ENCODE assay signal across 18 cellular contexts in genomic region chr15:48343865-48344264, GRCh38. TPM values are rescaled to one million over a fixed set of nuclear protein-coding genes. Genes with fewer than 3 reads are reported as not detected.
DNase-seq lines count a peak whose midpoint lies in the region; ATAC-seq, FAIRE-seq and TF ChIP-seq lines count a peak whose summit lies in the region.
"Had no signal": no experiment of that assay in that cellular context is flagged by ENCODE, and none has a peak within 500 bp of the region (broad histone marks: within the 10 kb centered on the region; RNA-seq: fewer than 3 reads in every experiment).

No MANE protein-coding gene starts in this region.

- no peak for TF ChIP-seq EP300 in K562 (IDR thresholded peaks at IDR 0.05; ENCODE audit: low read length)

- peaks cover 4% of the 10 kb centered on the region for H3K4me1 Mint-ChIP-seq in activated naive CD8-positive, alpha-beta T cell treated with anti-CD3 and anti-CD28 coated beads for 36 hours
- peaks cover 6% of the 10 kb centered on the region for H3K4me1 Mint-ChIP-seq in activated naive CD8-positive, alpha-beta T cell treated with anti-CD3 and anti-CD28 coated beads, Interleukin-2, amount 50 U/mL, for 24 hours
- peaks cover 4% of the 10 kb centered on the region for H3K4me1 Mint-ChIP-seq in activated T-cell treated with anti-CD3 and anti-CD28 coated beads, Interleukin-2, amount 50 U/mL, for 24 hours (ENCODE audit: low read depth)

- FAIRE-seq in K562 (lab: Jason Lieb, UNC): no peak
- FAIRE-seq: GM12878, H1, HepG2 had no signal

- peaks cover 44% of the 10 kb centered on the region for H3K36me3 ChIP-seq in K562 (ENCODE audit: control insufficient read depth, insufficient read depth, low read length)

- H3K27ac Mint-ChIP-seq in activated naive CD8-positive, alpha-beta T cell treated with anti-CD3 and anti-CD28 coated beads for 36 hours: peak overlapping the region; percentile 57
- no peak overlapping the region for H3K27ac Mint-ChIP-seq in activated naive CD8-positive, alpha-beta T cell treated with anti-CD3 and anti-CD28 coated beads, Interleukin-2, amount 50 U/mL, for 24 hours
- H3K27ac Mint-ChIP-seq in activated T-cell treated with anti-CD3 and anti-CD28 coated beads, Interleukin-2, amount 50 U/mL, for 24 hours: no peak overlapping the region
- H3K27ac Mint-ChIP-seq: B cell had no signal

- no peaks in the 10 kb centered on the region; the same call in 1 of the 2 replicates for H4K20me1 ChIP-seq in K562 (replicated peaks; ENCODE audit: control insufficient read depth, insufficient read depth, low read length)

- CTCF ChIA-PET in K562 (lab: Yijun Ruan, JAX; ENCODE audit: low intra/inter-chr PET ratio): no interaction called here

- H3K27me3 Mint-ChIP-seq in activated naive CD8-positive, alpha-beta T cell treated with anti-CD3 and anti-CD28 coated beads for 36 hours: no peaks in the 10 kb centered on the region
- no peaks in the 10 kb centered on the region for H3K27me3 Mint-ChIP-seq in activated naive CD8-positive, alpha-beta T cell treated with anti-CD3 and anti-CD28 coated beads, Interleukin-2, amount 50 U/mL, for 24 hours
- no peaks in the 10 kb centered on the region for H3K27me3 Mint-ChIP-seq in activated T-cell treated with anti-CD3 and anti-CD28 coated beads, Interleukin-2, amount 50 U/mL, for 24 hours
- H3K27me3 Mint-ChIP-seq: B cell, IgD-negative memory B cell had no signal

- POLR2A ChIA-PET in K562 (lab: Yijun Ruan, JAX): interaction anchor here (0.6 to 0.7 kb wide), 2 partner anchors 9 to 1827 kb away, joined by 3 read pairs; no protein-coding TSS in a partner anchor

- no peak overlapping the region for H3K4me3 Mint-ChIP-seq in activated naive CD8-positive, alpha-beta T cell treated with anti-CD3 and anti-CD28 coated beads for 36 hours
- no peak overlapping the region for H3K4me3 Mint-ChIP-seq in activated naive CD8-positive, alpha-beta T cell treated with anti-CD3 and anti-CD28 coated beads, Interleukin-2, amount 50 U/mL, for 24 hours
- H3K4me3 Mint-ChIP-seq in activated T-cell treated with anti-CD3 and anti-CD28 coated beads, Interleukin-2, amount 50 U/mL, for 24 hours: no peak overlapping the region
- H3K4me3 Mint-ChIP-seq: B cell; CD8-positive, alpha-beta T cell; IgD-negative memory B cell had no signal

- peak; percentile 62; the same call in 1 of the 2 replicates for TF ChIP-seq POLR2A in K562 (conservative IDR thresholded peaks at IDR 0.05)

- no peak overlapping the region for H3K4me2 ChIP-seq in K562 (ENCODE audit: insufficient read depth, low read length)
- H3K4me2 ChIP-seq: BLaER1 treated with 17β-estradiol and CSF1 and Interleukin-3, amounts not matched to agents 10 nM and 100 nM had no signal

- 75% methylated on average over 6 of the region's 6 CpGs for WGBS in K562 (ENCODE audit: insufficient coverage, low coverage, missing lambda C conversion rate)

- H3K27me3 ChIP-seq in K562 (ENCODE audit: control insufficient read depth in 2 of 2, insufficient read depth in 2 of 2, low read length in 2 of 2): no peaks in the 10 kb centered on the region
- H3K27me3 ChIP-seq: BLaER1 treated with 17β-estradiol and CSF1 and Interleukin-3, amounts not matched to agents 10 nM and 100 nM had no signal

- DNase-seq in activated naive CD8-positive, alpha-beta T cell treated with anti-CD3 and anti-CD28 coated beads for 36 hours: no peak
- DNase-seq in activated naive CD8-positive, alpha-beta T cell treated with anti-CD3 and anti-CD28 coated beads, Interleukin-2, amount 50 U/mL, for 24 hours: no peak
- DNase-seq in K562 (ENCODE audit: extremely low read depth in 1 of 4, low spot score in 3 of 4): no peak
- DNase-seq in activated T-cell treated with anti-CD3 and anti-CD28 coated beads, Interleukin-2, amount 50 U/mL, for 24 hours: no peak
- DNase-seq: Calu3; CD8-positive, alpha-beta T cell; DMS79 treated with DMSO at 0.1 percent for 48 hours; EL had no signal

- H3K36me3 Mint-ChIP-seq in activated naive CD8-positive, alpha-beta T cell treated with anti-CD3 and anti-CD28 coated beads for 36 hours: peaks cover 19% of the 10 kb centered on the region
- H3K36me3 Mint-ChIP-seq in activated naive CD8-positive, alpha-beta T cell treated with anti-CD3 and anti-CD28 coated beads, Interleukin-2, amount 50 U/mL, for 24 hours (ENCODE audit: low read depth): peaks cover 49% of the 10 kb centered on the region
- peaks cover 71% of the 10 kb centered on the region for H3K36me3 Mint-ChIP-seq in activated T-cell treated with anti-CD3 and anti-CD28 coated beads, Interleukin-2, amount 50 U/mL, for 24 hours (ENCODE audit: low read depth)

- intact Hi-C loops in K562 (cut with micrococcal nuclease): no loop called here

- no TSS peak for BruUV-seq in K562 (replicated peaks; lab: Mats Ljungman, UMichigan)

- in situ Hi-C loops in K562 (cut with MboI): no loop called here

- no peak for ATAC-seq in activated naive CD8-positive, alpha-beta T cell treated with anti-CD3 and anti-CD28 coated beads, Interleukin-2, amount 50 U/mL, for 24 hours
- ATAC-seq in K562: peak; percentile 50
- no peak for ATAC-seq in GM21447 (IDR thresholded peaks at IDR 0.05; ENCODE audit: unreplicated experiment)
- no peak for ATAC-seq in GM19023 (IDR thresholded peaks at IDR 0.05; ENCODE audit: unreplicated experiment)
- ATAC-seq: CD8-positive, alpha-beta T cell; HepG2 had no signal

- TF ChIP-seq CTCF in K562 (IDR thresholded peaks at IDR 0.05 in 2 of 3, conservative IDR thresholded peaks at IDR 0.05 in 1 of 3; ENCODE audit: insufficient read depth in 2 of 3, low read depth in 1 of 3, low read length in 3 of 3): no peak

- H3K9ac ChIP-seq in K562 (ENCODE audit: insufficient read depth in 1 of 2, low read depth in 2 of 2, low read length in 2 of 2): no peak overlapping the region
- H3K9ac ChIP-seq: BLaER1 treated with 17β-estradiol and CSF1 and Interleukin-3, amounts not matched to agents 10 nM and 100 nM had no signal

- TF ChIP-seq RAD21 in K562 (CRISPR knock-in tag; conservative IDR thresholded peaks at IDR 0.05 in 1 of 2, IDR thresholded peaks at IDR 0.05 in 1 of 2): no peak

- 0 out of 3 replicates have a peak, but pooled peaks cover under 1% of the 10 kb centered on the region for H3K79me2 ChIP-seq in K562 (ENCODE audit: control insufficient read depth, insufficient read depth, low read length)

- no peaks in the 10 kb centered on the region for H3K9me1 ChIP-seq in K562 (ENCODE audit: control insufficient read depth, insufficient read depth, low read length)

- H3K4me1 ChIP-seq in K562 (replicated peaks in 1 of 2; ENCODE audit: control insufficient read depth in 2 of 2, insufficient read depth in 2 of 2, low read length in 2 of 2): no peaks in the 10 kb centered on the region
- H3K4me1 ChIP-seq: BLaER1 treated with 17β-estradiol and CSF1 and Interleukin-3, amounts not matched to agents 10 nM and 100 nM; HAP-1 had no signal

- no peak overlapping the region for H3K4me3 ChIP-seq in K562
- H3K4me3 ChIP-seq: BLaER1 treated with 17β-estradiol and CSF1 and Interleukin-3, amounts not matched to agents 10 nM and 100 nM; GM12878; HAP-1 had no signal

- H3K9me3 ChIP-seq in K562 (replicated peaks; ENCODE audit: control insufficient read depth, insufficient read depth, low read depth, low read length): no peaks in the 10 kb centered on the region
- H3K9me3 ChIP-seq: BLaER1 treated with 17β-estradiol and CSF1 and Interleukin-3, amounts not matched to agents 10 nM and 100 nM; HAP-1 had no signal

- H3K27ac ChIP-seq in K562 (ENCODE audit: extremely low read depth, low read depth, low read length): no peak overlapping the region
- H3K27ac ChIP-seq: BLaER1 treated with 17β-estradiol and CSF1 and Interleukin-3, amounts not matched to agents 10 nM and 100 nM had no signal

- H3K9me3 Mint-ChIP-seq in activated naive CD8-positive, alpha-beta T cell treated with anti-CD3 and anti-CD28 coated beads for 36 hours: no peaks in the 10 kb centered on the region
- H3K9me3 Mint-ChIP-seq in activated naive CD8-positive, alpha-beta T cell treated with anti-CD3 and anti-CD28 coated beads, Interleukin-2, amount 50 U/mL, for 24 hours: no peaks in the 10 kb centered on the region
- H3K9me3 Mint-ChIP-seq in activated T-cell treated with anti-CD3 and anti-CD28 coated beads, Interleukin-2, amount 50 U/mL, for 24 hours: no peaks in the 10 kb centered on the region
- H3K9me3 Mint-ChIP-seq: CD8-positive, alpha-beta T cell; IgD-negative memory B cell had no signal

- H2AFZ ChIP-seq in K562 (ENCODE audit: low read depth, low read length): no peak overlapping the region

TF ChIP-seq in PFSK-1, 5 proteins besides CTCF, POLR2A, EP300 and RAD21:
- TF ChIP-seq FOXP2 (optimal IDR thresholded peaks at IDR 0.05; ENCODE audit: borderline replicate concordance, extremely low read depth, extremely low read length, insufficient read depth): no peak
- TF ChIP-seq TAF1 (IDR thresholded peaks at IDR 0.05; ENCODE audit: borderline replicate concordance, insufficient read depth, low read length): no peak
- 0 out of 2 replicates have a peak, but pooled peaks have one; percentile 51 for TF ChIP-seq POLR2AphosphoS5 (IDR thresholded peaks at IDR 0.05; ENCODE audit: low read depth, low read length)
TF ChIP-seq in PFSK-1: peak in this region for 1.

RNA-seq across cellular contexts. Expression of gene DUT, which starts 12.6 kb away (rescaled TPM):
- total RNA-seq in activated naive CD8-positive, alpha-beta T cell treated with anti-CD3 and anti-CD28 coated beads for 36 hours: 100 to 1,000 TPM; 564 to 574 TPM
- 95.1 TPM for polyA plus RNA-seq in PFSK-1 (2012; ENCODE audit: insufficient read length, low read depth)
- 37.5 and 40.5 TPM in 2 replicates for total RNA-seq in K562 (2011; cell fraction: chromatin; rRNA removed; ENCODE audit: low replicate concordance)
- 17.5 and 34.1 TPM in 2 replicates for total RNA-seq in K562 (2011; cell fraction: nucleolus; rRNA removed)
- total RNA-seq in K562 (2011; cell fraction: nucleoplasm; rRNA removed): 25.6 and 36.2 TPM in 2 replicates
- total RNA-seq in K562 (2014; rRNA removed): 93.1 and 104 TPM in 2 replicates
- 96.7 and 126 TPM in 2 replicates for total RNA-seq in K562 (2014; rRNA removed; fragmentation: Illumina TruSeq; extraction: Trizol)
- total RNA-seq in K562 (2015; rRNA removed; fragmentation: Illumina TruSeq; extraction: Trizol): 76.0 and 81.4 TPM in 2 replicates
- total RNA-seq in K562 (2021): 235 TPM in 2 replicates
- polyA plus RNA-seq in K562 (2011; rRNA removed): 73.2 and 94.9 TPM in 2 replicates
- 59.1 and 96.2 TPM in 2 replicates for polyA plus RNA-seq in K562 (2011; cell fraction: cytosol; rRNA removed)
- polyA plus RNA-seq in K562 (2011; cell fraction: nucleus; rRNA removed): 77.0 and 84.4 TPM in 2 replicates
- polyA plus RNA-seq in K562 (2012): 132 and 177 TPM in 2 replicates
- 111 and 112 TPM in 2 replicates for polyA plus RNA-seq in K562 (2014; fragmentation: Illumina TruSeq; extraction: Trizol)
- 10 to 100 TPM; 13.9 to 16.7 TPM for polyA plus RNA-seq in K562 (2014; fragmentation: Nextera tagmentation; extraction: Ambion mirVana)
- 124 and 139 TPM in 2 replicates for polyA plus RNA-seq in K562 (2014; rRNA removed)
- polyA minus RNA-seq in K562 (2011; rRNA and poly(A)+ RNA removed): 37.0 and 42.3 TPM in 2 replicates
- 53.9 and 58.8 TPM in 2 replicates for polyA minus RNA-seq in K562 (2011; cell fraction: cytosol; rRNA and poly(A)+ RNA removed)
- 30.0 and 41.5 TPM in 2 replicates for polyA minus RNA-seq in K562 (2011; cell fraction: nucleus; rRNA and poly(A)+ RNA removed)
